Comparison of ENCODE assay signal across 13 cellular contexts in genomic region chr4:139873111-139873866, GRCh38.
DNase-seq lines count a peak whose midpoint lies in the region; ATAC-seq and TF ChIP-seq lines count a peak whose summit lies in the region.
"Had no signal": no experiment of that assay in that cellular context is flagged by ENCODE, and none has a peak within 500 bp of the region (broad histone marks: within the 10 kb centered on the region; RNA-seq: fewer than 3 reads in every experiment).

No MANE protein-coding gene starts in this region.

- peaks cover 11 to 18% (median 13%) of the 10 kb centered on the region in 4 donors for H3K4me1 ChIP-seq in upper lobe of left lung
- H3K4me1 ChIP-seq: parathyroid adenoma had no signal

- TF ChIP-seq EP300 in upper lobe of left lung (IDR thresholded peaks at IDR 0.05): no peak

- WGBS in upper lobe of left lung, 2 donors: 72 to 86% methylated on average over 4 of the region's 4 CpGs

- H3K27ac ChIP-seq in upper lobe of left lung: peak overlapping the region in 3 of 4 donors; percentile 30 to 58 (median 49)
- H3K27ac ChIP-seq: parathyroid adenoma had no signal

- TF ChIP-seq CTCF in upper lobe of left lung (IDR thresholded peaks at IDR 0.05): no peak

- peak; percentile 15 for DNase-seq in stimulated activated CD4-positive, alpha-beta T cell treated with anti-CD3 and anti-CD28 coated beads, Interleukin-1b, Interleukin-23, amount 100 ng/mL, for 48 hours
- DNase-seq in stimulated activated CD4-positive, alpha-beta T cell treated with anti-CD3 and anti-CD28 coated beads, Interleukin-2, amount 100 ng/mL, for 24 hours: no peak
- DNase-seq in NCI-H69 (lab: John Stamatoyannopoulos, UW) (peak; percentile 12), upper lobe of left lung (peak in 1 of 2 donors; percentile 69), H4 (ENCODE audit: low spot score) (no peak), Right ventricle myocardium superior (no peak)
- DNase-seq: activated naive CD4-positive, alpha-beta T cell treated with anti-CD3 and anti-CD28 coated beads, Interleukin-2, amount 50 U/mL, for 16 hours; BE2C; midbrain; NCI-H82 had no signal

- intact Hi-C loops in Right ventricle myocardium superior (cut with DNase I): no loop called here

- no peak overlapping the region for H3K4me3 ChIP-seq in upper lobe of left lung

- no peaks in the 10 kb centered on the region for H3K36me3 ChIP-seq in upper lobe of left lung

- ATAC-seq in esophagus mucosa: peak; percentile 15
- ATAC-seq in upper lobe of left lung (ENCODE audit: low FRiP score in 2 of 2): peak in 1 of 2 donors; percentile 34
- ATAC-seq in Right ventricle myocardium superior (ENCODE audit: poor library complexity): no peak
- no peak for ATAC-seq in activated CD4-positive, CD25-positive, alpha-beta regulatory T cell treated with anti-CD3 and anti-CD28 coated beads, Interleukin-2, amount 50 U/mL, for 24 hours

- TF ChIP-seq POLR2A in upper lobe of left lung (IDR thresholded peaks at IDR 0.05): no peak

- H3K27me3 ChIP-seq in upper lobe of left lung: no peaks in the 10 kb centered on the region
- H3K27me3 ChIP-seq: BE2C had no signal

- H3K9me3 ChIP-seq in upper lobe of left lung: no peaks in the 10 kb centered on the region
- H3K9me3 ChIP-seq: BE2C had no signal

Comparison
In these comparisons a context has a peak if more than half of its experiments do, and no peak if none do; other contexts are left out.
1. DNase-seq: peak in stimulated activated CD4-positive, alpha-beta T cell treated with anti-CD3 and anti-CD28 coated beads, Interleukin-1b, Interleukin-23, amount 100 ng/mL, for 48 hours (single experiment) and NCI-H69 (single experiment); none in stimulated activated CD4-positive, alpha-beta T cell treated with anti-CD3 and anti-CD28 coated beads, Interleukin-2, amount 100 ng/mL, for 24 hours (0 of 2), H4 (single experiment) and Right ventricle myocardium superior (single experiment).